ENCODE assay signal across 17 cellular contexts in the genomic region with DNA sequence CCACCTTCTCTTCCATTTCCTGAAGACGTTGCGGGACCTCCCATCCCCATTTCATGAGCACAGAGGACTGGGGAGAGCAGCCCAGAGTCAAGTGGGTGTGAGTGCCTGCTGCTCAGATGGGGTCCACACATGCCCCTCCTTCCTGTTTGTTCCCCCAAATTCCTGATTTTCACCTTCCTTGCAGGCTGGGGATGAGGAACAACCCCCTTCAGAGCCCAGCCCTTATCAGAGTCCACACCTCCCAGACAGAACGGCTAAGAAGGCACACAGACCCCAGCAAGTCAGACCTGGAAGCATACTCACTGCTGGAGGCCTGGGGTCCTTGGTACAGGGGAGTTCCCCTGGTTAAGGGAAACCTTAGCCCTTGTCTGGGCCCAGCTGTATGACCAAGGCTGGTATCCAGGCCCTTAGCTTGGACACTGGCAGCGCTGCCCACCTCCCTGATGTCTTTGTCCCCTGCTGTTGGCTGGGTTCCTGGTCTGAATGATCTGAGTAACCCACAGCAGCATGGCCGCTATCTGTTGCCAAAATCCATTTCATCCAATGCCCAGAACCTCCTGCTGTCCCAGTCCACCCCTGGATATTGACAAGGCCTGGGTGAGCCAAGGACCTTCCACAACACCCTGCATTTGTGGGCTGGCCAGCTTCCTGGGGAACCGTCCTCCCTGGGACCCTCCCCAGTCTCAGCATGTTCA.
DNase-seq lines count a peak whose midpoint lies in the region; ATAC-seq and TF ChIP-seq lines count a peak whose summit lies in the region.
"Had no signal": no experiment of that assay in that cellular context is flagged by ENCODE, and none has a peak within 500 bp of the region (broad histone marks: within the 10 kb centered on the region; RNA-seq: fewer than 3 reads in every experiment).

No MANE protein-coding gene starts in this region.

- no peak overlapping the region for H3K4me3 Mint-ChIP-seq in activated CD4-positive, alpha-beta memory T cell treated with anti-CD3 and anti-CD28 coated beads, Interleukin-2, amount 10 ng/mL, durations not matched to agents 7 days and 5 days
- H3K4me3 Mint-ChIP-seq in activated CD4-positive, alpha-beta memory T cell treated with anti-CD3 and anti-CD28 coated beads for 36 hours = no peak overlapping the region
- H3K4me3 Mint-ChIP-seq in activated CD8-positive, alpha-beta memory T cell treated with anti-CD3 and anti-CD28 coated beads, Interleukin-2, amount 10 ng/mL, durations not matched to agents 7 days and 5 days = no peak overlapping the region

- H3K27ac Mint-ChIP-seq in activated CD4-positive, alpha-beta memory T cell treated with anti-CD3 and anti-CD28 coated beads, Interleukin-2, amount 10 ng/mL, durations not matched to agents 7 days and 5 days = no peak overlapping the region
- H3K27ac Mint-ChIP-seq in activated CD4-positive, alpha-beta memory T cell treated with anti-CD3 and anti-CD28 coated beads for 36 hours = no peak overlapping the region
- no peak overlapping the region for H3K27ac Mint-ChIP-seq in activated CD8-positive, alpha-beta memory T cell treated with anti-CD3 and anti-CD28 coated beads, Interleukin-2, amount 10 ng/mL, durations not matched to agents 7 days and 5 days

- peak; percentile 7 for DNase-seq in activated CD4-positive, alpha-beta memory T cell treated with anti-CD3 and anti-CD28 coated beads, Interleukin-2, amount 10 ng/mL, durations not matched to agents 7 days and 5 days
- no peak for DNase-seq in activated CD4-positive, alpha-beta memory T cell treated with anti-CD3 and anti-CD28 coated beads for 36 hours
- peak; percentile 36 for DNase-seq in activated CD8-positive, alpha-beta memory T cell treated with anti-CD3 and anti-CD28 coated beads, Interleukin-2, amount 10 ng/mL, durations not matched to agents 7 days and 5 days
- peak; percentile 6 to 62 for DNase-seq in lower leg skin (ENCODE audit: low spot score in 2 of 2)
- peak in 1 of 49 donors; percentile 45 for DNase-seq in substantia nigra (lab: John Stamatoyannopoulos, UW)
- DNase-seq in stimulated activated CD4-positive, alpha-beta T cell treated with anti-CD3 and anti-CD28 coated beads, Interleukin-2, amount 100 ng/mL, for 24 hours = no peak
- DNase-seq in kidney glomerular epithelial cell (lab: John Stamatoyannopoulos, UW) = no peak
- DNase-seq: AML-193, DMS79 treated with DMSO at 0.1 percent for 48 hours, NCI-H1105, NCI-H2081, NCI-H2171 treated with DMSO at 0.1 percent for 48 hours, NCI-H446 treated with DMSO at 0.1 percent for 48 hours had no signal

- CTCF ChIA-PET in activated CD4-positive, alpha-beta memory T cell treated with anti-CD3 and anti-CD28 coated beads, Interleukin-2, amount 10 ng/mL, durations not matched to agents 7 days and 5 days (lab: Charles Lee) = no interaction called here
- CTCF ChIA-PET in activated CD4-positive, alpha-beta memory T cell treated with anti-CD3 and anti-CD28 coated beads for 36 hours (lab: Charles Lee) = no interaction called here
- CTCF ChIA-PET in activated CD8-positive, alpha-beta memory T cell treated with anti-CD3 and anti-CD28 coated beads, Interleukin-2, amount 10 ng/mL, durations not matched to agents 7 days and 5 days (lab: Charles Lee) = no interaction called here

- H3K27ac ChIP-seq in substantia nigra (ENCODE audit: low read depth, low read length, poor library complexity, severe bottlenecking) = peak overlapping the region; percentile 56
- H3K27ac ChIP-seq: 22Rv1 had no signal

- no peaks in the 10 kb centered on the region for H3K4me1 Mint-ChIP-seq in activated CD4-positive, alpha-beta memory T cell treated with anti-CD3 and anti-CD28 coated beads, Interleukin-2, amount 10 ng/mL, durations not matched to agents 7 days and 5 days
- no peaks in the 10 kb centered on the region for H3K4me1 Mint-ChIP-seq in activated CD4-positive, alpha-beta memory T cell treated with anti-CD3 and anti-CD28 coated beads for 36 hours (ENCODE audit: low read depth)
- no peaks in the 10 kb centered on the region for H3K4me1 Mint-ChIP-seq in activated CD8-positive, alpha-beta memory T cell treated with anti-CD3 and anti-CD28 coated beads, Interleukin-2, amount 10 ng/mL, durations not matched to agents 7 days and 5 days

- no peaks in the 10 kb centered on the region for H3K36me3 Mint-ChIP-seq in activated CD4-positive, alpha-beta memory T cell treated with anti-CD3 and anti-CD28 coated beads, Interleukin-2, amount 10 ng/mL, durations not matched to agents 7 days and 5 days (ENCODE audit: low read depth)
- H3K36me3 Mint-ChIP-seq in activated CD4-positive, alpha-beta memory T cell treated with anti-CD3 and anti-CD28 coated beads for 36 hours = no peaks in the 10 kb centered on the region
- H3K36me3 Mint-ChIP-seq in activated CD8-positive, alpha-beta memory T cell treated with anti-CD3 and anti-CD28 coated beads, Interleukin-2, amount 10 ng/mL, durations not matched to agents 7 days and 5 days = no peaks in the 10 kb centered on the region

- no peaks in the 10 kb centered on the region for H3K27me3 Mint-ChIP-seq in activated CD4-positive, alpha-beta memory T cell treated with anti-CD3 and anti-CD28 coated beads, Interleukin-2, amount 10 ng/mL, durations not matched to agents 7 days and 5 days
- H3K27me3 Mint-ChIP-seq in activated CD4-positive, alpha-beta memory T cell treated with anti-CD3 and anti-CD28 coated beads for 36 hours = peaks cover 4% of the 10 kb centered on the region
- H3K27me3 Mint-ChIP-seq in activated CD8-positive, alpha-beta memory T cell treated with anti-CD3 and anti-CD28 coated beads, Interleukin-2, amount 10 ng/mL, durations not matched to agents 7 days and 5 days = no peaks in the 10 kb centered on the region

- H3K9me3 Mint-ChIP-seq in activated CD4-positive, alpha-beta memory T cell treated with anti-CD3 and anti-CD28 coated beads, Interleukin-2, amount 10 ng/mL, durations not matched to agents 7 days and 5 days = no peaks in the 10 kb centered on the region
- no peaks in the 10 kb centered on the region for H3K9me3 Mint-ChIP-seq in activated CD4-positive, alpha-beta memory T cell treated with anti-CD3 and anti-CD28 coated beads for 36 hours
- H3K9me3 Mint-ChIP-seq in activated CD8-positive, alpha-beta memory T cell treated with anti-CD3 and anti-CD28 coated beads, Interleukin-2, amount 10 ng/mL, durations not matched to agents 7 days and 5 days (ENCODE audit: low read depth) = no peaks in the 10 kb centered on the region

- no peak for ATAC-seq in activated CD8-positive, alpha-beta memory T cell treated with anti-CD3 and anti-CD28 coated beads, Interleukin-2, amount 10 ng/mL, durations not matched to agents 7 days and 5 days
- no peak for ATAC-seq in GM21528 (IDR thresholded peaks at IDR 0.05; ENCODE audit: low FRiP score, unreplicated experiment)
- ATAC-seq: HCT116, Panc1 had no signal

- no peak for TF ChIP-seq CTCF in lower leg skin (IDR thresholded peaks at IDR 0.05)

- intact Hi-C loops in activated CD4-positive, alpha-beta memory T cell treated with anti-CD3 and anti-CD28 coated beads for 36 hours (cut with micrococcal nuclease) = no loop called here
- intact Hi-C loops in lower leg skin (cut with DNase I; ENCODE audit: low total_unique reads) = no loop called here

- no peak overlapping the region for H3K4me3 ChIP-seq in lower leg skin (ENCODE audit: low read depth, poor library complexity, severe bottlenecking)

- POLR2A ChIA-PET in activated CD4-positive, alpha-beta memory T cell treated with anti-CD3 and anti-CD28 coated beads, Interleukin-2, amount 10 ng/mL, durations not matched to agents 7 days and 5 days (lab: Charles Lee) = no interaction called here
- POLR2A ChIA-PET in activated CD4-positive, alpha-beta memory T cell treated with anti-CD3 and anti-CD28 coated beads for 36 hours (lab: Charles Lee) = no interaction called here

- TF ChIP-seq POLR2A in lower leg skin (IDR thresholded peaks at IDR 0.05) = no peak

- WGBS in lower leg skin, 2 donors = 86% methylated on average over 6 of the region's 6 CpGs

Comparison
In these comparisons a context has a peak if more than half of its experiments do, and no peak if none do; other contexts are left out.
1. DNase-seq: peak in activated CD4-positive, alpha-beta memory T cell treated with anti-CD3 and anti-CD28 coated beads, Interleukin-2, amount 10 ng/mL, durations not matched to agents 7 days and 5 days (single experiment), activated CD8-positive, alpha-beta memory T cell treated with anti-CD3 and anti-CD28 coated beads, Interleukin-2, amount 10 ng/mL, durations not matched to agents 7 days and 5 days (single experiment) and lower leg skin (2 of 2); none in activated CD4-positive, alpha-beta memory T cell treated with anti-CD3 and anti-CD28 coated beads for 36 hours (single experiment), stimulated activated CD4-positive, alpha-beta T cell treated with anti-CD3 and anti-CD28 coated beads, Interleukin-2, amount 100 ng/mL, for 24 hours (0 of 2) and kidney glomerular epithelial cell (single experiment).